Comparison of ENCODE assay signal across 31 cellular contexts in genomic region chr2:125837108-125837507, GRCh38.
DNase-seq lines count a peak whose midpoint lies in the region; ATAC-seq, FAIRE-seq and TF ChIP-seq lines count a peak whose summit lies in the region.
"Had no signal": no experiment of that assay in that cellular context is flagged by ENCODE, and none has a peak within 500 bp of the region (broad histone marks: within the 10 kb centered on the region; RNA-seq: fewer than 3 reads in every experiment).

No MANE protein-coding gene starts in this region.

- 51% methylated on average over 2 of the region's 2 CpGs; no CpG with 5 or more reads in 1 of the 2 experiments for WGBS in H1 (ENCODE audit: extremely low coverage in 1 of 2, insufficient coverage in 1 of 2, insufficient read length in 1 of 2, insufficient replicate concordance in 2 of 2, low coverage in 1 of 2, low lambda C conversion rate in 2 of 2, missing lambda C conversion rate in 1 of 2), 2 experiments

- H3K27me3 Mint-ChIP-seq in nephron (ENCODE audit: low read depth) = peaks cover 3% of the 10 kb centered on the region
- H3K27me3 Mint-ChIP-seq in activated T-helper 17 cell treated with anti-CD3 and anti-CD28 coated beads, Interleukin-2, amount 50 U/mL, for 72 hours = no peaks in the 10 kb centered on the region
- H3K27me3 Mint-ChIP-seq: activated CD4-positive, alpha-beta T cell treated with anti-CD3 and anti-CD28 coated beads, Interleukin-2, amount 10 ng/mL, durations not matched to agents 7 days and 5 days; activated CD8-positive, alpha-beta memory T cell treated with anti-CD3 and anti-CD28 coated beads, Interleukin-2, amount 10 ng/mL, durations not matched to agents 7 days and 5 days; CD4-positive, CD25-positive, alpha-beta regulatory T cell had no signal

- no peak overlapping the region for H2BK20ac ChIP-seq in H1 (ENCODE audit: low read length)

- no peak overlapping the region for H4K8ac ChIP-seq in H1 (ENCODE audit: extremely low read depth, insufficient read depth, low read length)

- no peak overlapping the region for H3K4me3 Mint-ChIP-seq in nephron
- H3K4me3 Mint-ChIP-seq in activated T-helper 17 cell treated with anti-CD3 and anti-CD28 coated beads, Interleukin-2, amount 50 U/mL, for 72 hours = no peak overlapping the region
- H3K4me3 Mint-ChIP-seq: activated CD4-positive, alpha-beta T cell treated with anti-CD3 and anti-CD28 coated beads, Interleukin-2, amount 10 ng/mL, durations not matched to agents 7 days and 5 days; activated CD8-positive, alpha-beta memory T cell treated with anti-CD3 and anti-CD28 coated beads, Interleukin-2, amount 10 ng/mL, durations not matched to agents 7 days and 5 days; CD4-positive, CD25-positive, alpha-beta regulatory T cell had no signal

- H3K9ac ChIP-seq in H1 (replicated peaks in 1 of 4; ENCODE audit: extremely low read depth in 1 of 4, low read depth in 3 of 4, low read length in 3 of 4) = no peak overlapping the region
- H3K9ac ChIP-seq: GM23248 had no signal

- no peaks in the 10 kb centered on the region for H3K79me2 ChIP-seq in H1 (ENCODE audit: control insufficient read depth in 1 of 2, insufficient read depth in 2 of 2, low read length in 2 of 2)

- H2BK15ac ChIP-seq in H1 (ENCODE audit: low read length) = no peak overlapping the region

- H2BK12ac ChIP-seq in H1 (ENCODE audit: low read depth, low read length) = peak overlapping the region; percentile 51; the same call in 1 of the 2 replicates

- no peaks in the 10 kb centered on the region for H3K27me3 ChIP-seq in H1 (replicated peaks in 1 of 4; ENCODE audit: control insufficient read depth in 3 of 4, extremely low read depth in 1 of 4, insufficient read depth in 3 of 4, low read length in 3 of 4)
- H3K27me3 ChIP-seq: adrenal gland, stomach, thyroid gland had no signal

- peak; percentile 50 for FAIRE-seq in H1 (lab: Jason Lieb, UNC)
- FAIRE-seq: D721Med, GM12892, K562, keratinocyte had no signal

- 0 out of 2 replicates have a peak, but pooled peaks cover 2% of the 10 kb centered on the region for H3K23me2 ChIP-seq in H1 (ENCODE audit: low read depth, low read length)

- POLR2A ChIA-PET in H1 (lab: Charles Lee; ENCODE audit: partially characterized antibody) = no interaction called here

- TF ChIP-seq CTCF in H1 (IDR thresholded peaks at IDR 0.05; ENCODE audit: control extremely low read depth in 1 of 3, insufficient read depth in 1 of 3, low read depth in 1 of 3, low read length in 3 of 3) (no peak), nephron (IDR thresholded peaks at IDR 0.05; ENCODE audit: unreplicated experiment in 3 of 3) (no peak)

- H3K56ac ChIP-seq in H1 (replicated peaks; ENCODE audit: insufficient read length, low read depth, low read length) = no peak overlapping the region

- TF ChIP-seq POLR2A in H1 (IDR thresholded peaks at IDR 0.05; ENCODE audit: control extremely low read depth in 1 of 2, low read depth in 2 of 2, low read length in 2 of 2) = no peak

- no peak for TF ChIP-seq RAD21 in H1 (IDR thresholded peaks at IDR 0.05 in 1 of 2, conservative IDR thresholded peaks at IDR 0.05 in 1 of 2; ENCODE audit: low read depth in 2 of 2, low read length in 2 of 2)

- peak overlapping the region; percentile 10; the same call in 1 of the 2 replicates for H3K27ac ChIP-seq in H1 (ENCODE audit: low read depth, low read length)
- H3K27ac ChIP-seq: adrenal gland, GM23248, stomach, thyroid gland, WERI-Rb-1 had no signal

- H4K5ac ChIP-seq in H1 (ENCODE audit: insufficient read length, low read depth, low read length) = no peak overlapping the region

- peaks cover 3% of the 10 kb centered on the region for H3K9me3 Mint-ChIP-seq in nephron
- H3K9me3 Mint-ChIP-seq in activated T-helper 17 cell treated with anti-CD3 and anti-CD28 coated beads, Interleukin-2, amount 50 U/mL, for 72 hours = peaks cover 3% of the 10 kb centered on the region
- H3K9me3 Mint-ChIP-seq: activated CD4-positive, alpha-beta T cell treated with anti-CD3 and anti-CD28 coated beads, Interleukin-2, amount 10 ng/mL, durations not matched to agents 7 days and 5 days had no signal

- peaks cover 0 to 8% (median 6%) of the 10 kb centered on the region in 4 experiments; a peak in 4 of 7 replicates for H3K4me1 ChIP-seq in H1 (replicated peaks in 1 of 4; ENCODE audit: control insufficient read depth in 3 of 4, insufficient read depth in 4 of 4, low read length in 3 of 4)
- H3K4me1 ChIP-seq: adrenal gland, stomach, thyroid gland had no signal

- H3K14ac ChIP-seq in H1 (ENCODE audit: insufficient read length) = no peak overlapping the region

- peak; percentile 39 for DNase-seq in NCI-H748 (lab: John Stamatoyannopoulos, UW; ENCODE audit: unreplicated experiment)
- DNase-seq in NCI-H748 treated with DMSO at 0.1 percent for 48 hours (lab: John Stamatoyannopoulos, UW) = no peak
- no peak for DNase-seq in H1 (ENCODE audit: low read depth in 1 of 2, low spot score in 2 of 2)
- no peak for DNase-seq in stimulated activated CD8-positive, alpha-beta memory T cell treated with anti-CD3 and anti-CD28 coated beads, Interleukin-4, amount 100 ng/mL, for 48 hours
- DNase-seq in ureter (ENCODE audit: low spot score) = no peak
- DNase-seq: activated CD4-positive, alpha-beta T cell treated with anti-CD3 and anti-CD28 coated beads, Interleukin-2, amount 10 ng/mL, durations not matched to agents 7 days and 5 days; activated CD8-positive, alpha-beta memory T cell treated with anti-CD3 and anti-CD28 coated beads, Interleukin-2, amount 10 ng/mL, durations not matched to agents 7 days and 5 days; activated naive CD4-positive, alpha-beta T cell treated with Interleukin-2 at 50 U/mL for 16 hours; activated T-cell treated with anti-CD3 and anti-CD28 coated beads, Interleukin-2, amount 50 U/mL, for 48 hours; adrenal gland; CD4-positive, CD25-positive, alpha-beta regulatory T cell; cerebellar nuclear complex; GM23248; NCI-H1105; NCI-H2081 treated with DMSO at 0.1 percent for 48 hours; occipital lobe; SHP77; stomach; SW 1271; T1000; thyroid gland; WERI-Rb-1 had no signal

- no peak for TF ChIP-seq EP300 in H1 (IDR thresholded peaks at IDR 0.05; ENCODE audit: borderline replicate concordance in 1 of 2, low read depth in 2 of 2, low read length in 2 of 2)

- CTCF ChIA-PET in H1 (lab: Charles Lee; ENCODE audit: partially characterized antibody) = interaction anchor here (0.7 kb wide), 1 partner anchor 15 kb away, joined by 3 read pairs; no protein-coding TSS in a partner anchor

- peak overlapping the region; percentile 46 for H2AK5ac ChIP-seq in H1 (ENCODE audit: low read depth, low read length)

- no peak for ATAC-seq in activated T-helper 17 cell treated with anti-CD3 and anti-CD28 coated beads, Interleukin-2, amount 50 U/mL, for 72 hours (replicated peaks)
- ATAC-seq in HG03280 (IDR thresholded peaks at IDR 0.05; ENCODE audit: unreplicated experiment) = no peak
- ATAC-seq: activated CD8-positive, alpha-beta memory T cell treated with anti-CD3 and anti-CD28 coated beads, Interleukin-2, amount 10 ng/mL, durations not matched to agents 7 days and 5 days; K562; Panc1 had no signal

- no peak overlapping the region for H3K4me3 ChIP-seq in H1 (ENCODE audit: extremely low read depth in 1 of 4, insufficient read depth in 2 of 4, low read depth in 3 of 4, low read length in 4 of 4)
- H3K4me3 ChIP-seq: adrenal gland, GM23248, K562, stomach, thyroid gland had no signal

- no peak overlapping the region for H2BK120ac ChIP-seq in H1 (replicated peaks; ENCODE audit: low read depth, low read length)

- no peak overlapping the region for H3K23ac ChIP-seq in H1 (ENCODE audit: insufficient read length)

- no peak overlapping the region for H2AFZ ChIP-seq in H1 (ENCODE audit: low read length)
- H2AFZ ChIP-seq: GM23248 had no signal

- H3K4me2 ChIP-seq in H1 (ENCODE audit: insufficient read depth in 1 of 2, low read depth in 2 of 2, low read length in 2 of 2) = peak overlapping the region; percentile 19 to 22; a peak in 1 of 4 replicates

- H3K4ac ChIP-seq in H1 (replicated peaks; ENCODE audit: insufficient read length, low read depth, low read length) = no peak overlapping the region

- peak overlapping the region; percentile 81 to 94 (median 85) for H3K27ac Mint-ChIP-seq in nephron
- H3K27ac Mint-ChIP-seq in activated T-helper 17 cell treated with anti-CD3 and anti-CD28 coated beads, Interleukin-2, amount 50 U/mL, for 72 hours = no peak overlapping the region
- H3K27ac Mint-ChIP-seq: activated CD4-positive, alpha-beta T cell treated with anti-CD3 and anti-CD28 coated beads, Interleukin-2, amount 10 ng/mL, durations not matched to agents 7 days and 5 days; activated CD8-positive, alpha-beta memory T cell treated with anti-CD3 and anti-CD28 coated beads, Interleukin-2, amount 10 ng/mL, durations not matched to agents 7 days and 5 days; CD4-positive, CD25-positive, alpha-beta regulatory T cell had no signal

- H3K36me3 ChIP-seq in H1 (ENCODE audit: control insufficient read depth in 2 of 4, insufficient read depth in 4 of 4, low read length in 3 of 4) = no peaks in the 10 kb centered on the region; a peak in 1 of 8 replicates
- H3K36me3 ChIP-seq: adrenal gland, stomach, thyroid gland, WERI-Rb-1 had no signal

- H3K18ac ChIP-seq in H1 (ENCODE audit: extremely low read depth, low read length) = no peak overlapping the region; the same call in 1 of the 2 replicates

- H3K9me3 ChIP-seq in H1 (ENCODE audit: insufficient read depth in 2 of 2, low read depth in 1 of 2, low read length in 1 of 2) = peaks cover 0 to 4% of the 10 kb centered on the region in 2 experiments; a peak in 1 of 4 replicates
- H3K9me3 ChIP-seq: adrenal gland, thyroid gland had no signal

- H4K20me1 ChIP-seq in H1 (replicated peaks in 1 of 2; ENCODE audit: control insufficient read depth in 1 of 2, insufficient read depth in 2 of 2, low read length in 2 of 2) = no peaks in the 10 kb centered on the region

- H4K91ac ChIP-seq in H1 (replicated peaks; ENCODE audit: insufficient read length, low read length) = no peak overlapping the region

- H3K79me1 ChIP-seq in H1 (ENCODE audit: low read depth, low read length) = no peaks in the 10 kb centered on the region

- no peak overlapping the region for H2BK5ac ChIP-seq in H1 (ENCODE audit: low read depth, low read length)

- no peaks in the 10 kb centered on the region for H3K4me1 Mint-ChIP-seq in nephron
- no peaks in the 10 kb centered on the region for H3K4me1 Mint-ChIP-seq in activated T-helper 17 cell treated with anti-CD3 and anti-CD28 coated beads, Interleukin-2, amount 50 U/mL, for 72 hours
- H3K4me1 Mint-ChIP-seq: activated CD4-positive, alpha-beta T cell treated with anti-CD3 and anti-CD28 coated beads, Interleukin-2, amount 10 ng/mL, durations not matched to agents 7 days and 5 days; activated CD8-positive, alpha-beta memory T cell treated with anti-CD3 and anti-CD28 coated beads, Interleukin-2, amount 10 ng/mL, durations not matched to agents 7 days and 5 days; CD4-positive, CD25-positive, alpha-beta regulatory T cell had no signal

- no peaks in the 10 kb centered on the region for H3K36me3 Mint-ChIP-seq in nephron (ENCODE audit: low read depth)
- no peaks in the 10 kb centered on the region for H3K36me3 Mint-ChIP-seq in activated T-helper 17 cell treated with anti-CD3 and anti-CD28 coated beads, Interleukin-2, amount 50 U/mL, for 72 hours (ENCODE audit: low read depth)
- H3K36me3 Mint-ChIP-seq: activated CD8-positive, alpha-beta memory T cell treated with anti-CD3 and anti-CD28 coated beads, Interleukin-2, amount 10 ng/mL, durations not matched to agents 7 days and 5 days; brain; CD4-positive, CD25-positive, alpha-beta regulatory T cell had no signal

TF ChIP-seq in H1, 55 proteins besides CTCF, POLR2A, EP300 and RAD21 (continues in another document):
- no peak for TF ChIP-seq POU5F1 (IDR thresholded peaks at IDR 0.05; ENCODE audit: low read depth, low read length)
